In the genomic region with DNA sequence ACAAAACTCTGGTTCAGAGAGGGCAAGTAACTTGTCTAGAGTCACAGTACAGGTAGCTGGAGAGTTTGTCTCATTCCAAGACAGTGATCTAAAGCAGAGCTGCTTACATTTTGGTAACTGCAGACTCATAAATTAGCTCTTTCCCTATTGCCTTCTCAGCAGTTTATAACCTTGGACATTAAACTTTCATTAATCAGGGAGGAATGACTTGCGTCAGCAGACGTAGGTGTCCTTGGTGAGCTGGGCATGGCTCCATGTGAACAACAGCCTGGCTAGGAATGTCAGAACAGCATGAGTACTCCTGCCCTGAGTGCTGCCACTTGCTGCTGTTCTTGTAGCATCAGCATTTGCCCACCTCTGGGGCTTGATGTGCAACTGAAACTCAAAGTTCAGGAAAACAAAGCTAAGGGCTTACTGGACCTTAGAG, we compare ENCODE assay signal across 1 cellular context.
TF ChIP-seq lines count a peak whose summit lies in the region.

No MANE protein-coding gene starts in this region.

TF ChIP-seq in A549, 52 proteins besides CTCF, POLR2A, EP300 and RAD21:
- TF ChIP-seq MAFK (IDR thresholded peaks at IDR 0.05; ENCODE audit: partially characterized antibody) (peak; percentile 23), FOXS1 (CRISPR knock-in tag; IDR thresholded peaks at IDR 0.05) (no peak)
TF ChIP-seq in A549: peak in this region for 1.
